In genomic region chr1:16386454-16387113, GRCh38 we compare ENCODE assay signal across 8 cellular contexts. TPM values are rescaled to one million over a fixed set of nuclear protein-coding genes. Genes with fewer than 3 reads are reported as not detected.
A peak's percentile ranks its signal among the peaks of the same experiment; 100 is the strongest.
DNase-seq lines count a peak whose midpoint lies in the region; ATAC-seq and TF ChIP-seq lines count a peak whose summit lies in the region.

No MANE protein-coding gene starts in this region.

- no peaks in the 10 kb centered on the region for H3K27me3 Mint-ChIP-seq in T-cell
- no peaks in the 10 kb centered on the region; the same call in 1 of the 2 replicates for H3K27me3 Mint-ChIP-seq in WTC11 (ENCODE audit: low read depth)

- peak overlapping the region; percentile 58 to 90 for H3K27ac Mint-ChIP-seq in T-cell
- no peak overlapping the region for H3K27ac Mint-ChIP-seq in WTC11

- DNase-seq in T-cell (no peak), fibroblast of mammary gland (ENCODE audit: low read depth) (peak; percentile 65), pulmonary artery endothelial cell (ENCODE audit: low read depth, low spot score) (peak; percentile 43), COR-L47 (lab: John Stamatoyannopoulos, UW) (no peak), NOMO-1 treated with dmso at 0.1 percent for 144 hours (lab: John Stamatoyannopoulos, UW; ENCODE audit: unreplicated experiment) (no peak), WTC11 (ENCODE audit: low spot score) (no peak)
- no peak for DNase-seq in activated CD8-positive, alpha-beta memory T cell treated with anti-CD3 and anti-CD28 coated beads, Interleukin-2, amount 50 U/mL, for 48 hours

- H3K4me1 Mint-ChIP-seq in T-cell (peaks cover 73 to 82% (median 80%) of the 10 kb centered on the region in 3 donors), WTC11 (peaks cover 52% of the 10 kb centered on the region)

- H3K9me3 Mint-ChIP-seq in T-cell (no peaks in the 10 kb centered on the region), WTC11 (no peaks in the 10 kb centered on the region)

- H3K4me3 ChIP-seq in fibroblast of mammary gland (ENCODE audit: control insufficient read depth, low read depth, low read length), result no peak overlapping the region

- H3K4me3 Mint-ChIP-seq in T-cell, result peak overlapping the region; percentile 63 to 74 (median 73)
- H3K4me3 Mint-ChIP-seq in WTC11, result no peak overlapping the region

- TF ChIP-seq CTCF in fibroblast of mammary gland (conservative IDR thresholded peaks at IDR 0.05; ENCODE audit: control insufficient read depth, insufficient read depth, low read depth, low read length) (no peak), WTC11 (IDR thresholded peaks at IDR 0.05) (no peak)

- peaks cover 10% of the 10 kb centered on the region for H3K36me3 Mint-ChIP-seq in T-cell
- no peaks in the 10 kb centered on the region for H3K36me3 Mint-ChIP-seq in WTC11

- ATAC-seq in GM21529 (IDR thresholded peaks at IDR 0.05; ENCODE audit: unreplicated experiment) (peak; percentile 37), T-cell (replicated peaks in 1 of 4) (peak in 3 of 4 experiments; percentile 43 to 78 (median 43)), WTC11 (no peak)

- CTCF ChIA-PET in T-cell (lab: Charles Lee), result interaction anchor here in 1 of 2 donors (0.5 to 0.6 kb wide), 2 partner anchors 21 to 31 kb away, joined by 3 to 7 read pairs; no protein-coding TSS in a partner anchor
- CTCF ChIA-PET in WTC11 (lab: Charles Lee), result no interaction called here

- POLR2A ChIA-PET in T-cell (lab: Charles Lee), result interaction anchor here (0.6 to 1.0 kb wide), 2 partner anchors 12 kb away, joined by 3 read pairs; no protein-coding TSS in a partner anchor
- POLR2A ChIA-PET in WTC11 (lab: Charles Lee), result no interaction called here

TF ChIP-seq in WTC11, 78 proteins besides CTCF, POLR2A, EP300 and RAD21:
- TF ChIP-seq ZNF317 (CRISPR knock-in tag; IDR thresholded peaks at IDR 0.05; ENCODE audit: borderline replicate concordance, low read depth), result no peak
- TF ChIP-seq ERG (CRISPR knock-in tag; IDR thresholded peaks at IDR 0.05), result no peak
- TF ChIP-seq OVOL2 (CRISPR knock-in tag; IDR thresholded peaks at IDR 0.05; ENCODE audit: borderline replicate concordance), result no peak
- no peak for TF ChIP-seq ZNF263 (CRISPR knock-in tag; IDR thresholded peaks at IDR 0.05; ENCODE audit: low read depth)
- TF ChIP-seq ELF4 (CRISPR knock-in tag; IDR thresholded peaks at IDR 0.05; ENCODE audit: low read depth), result no peak
- no peak for TF ChIP-seq ZNF423 (CRISPR knock-in tag; IDR thresholded peaks at IDR 0.05)
- no peak for TF ChIP-seq NFYB (CRISPR knock-in tag; conservative IDR thresholded peaks at IDR 0.05; ENCODE audit: low read depth)
- TF ChIP-seq GRHL2 (CRISPR knock-in tag; IDR thresholded peaks at IDR 0.05; ENCODE audit: insufficient replicate concordance, severe bottlenecking), result no peak
- TF ChIP-seq ZBTB43 (CRISPR knock-in tag; IDR thresholded peaks at IDR 0.05), result no peak
- TF ChIP-seq CBFB (CRISPR knock-in tag; IDR thresholded peaks at IDR 0.05; ENCODE audit: low read depth), result no peak
- TF ChIP-seq ZNF138 (CRISPR knock-in tag; conservative IDR thresholded peaks at IDR 0.05), result no peak
- TF ChIP-seq ZNF512 (CRISPR knock-in tag; IDR thresholded peaks at IDR 0.05; ENCODE audit: borderline replicate concordance), result no peak
- no peak for TF ChIP-seq GTF2I (CRISPR knock-in tag; conservative IDR thresholded peaks at IDR 0.05)

RNA-seq across cellular contexts. Expression of gene SZRD1, which starts 19.5 kb away (rescaled TPM):
- total RNA-seq in T-cell (100 to 1,000 TPM in 3 of 5 donors, 10 to 100 TPM in 2; 87.2 to 122 (median 106) TPM), pulmonary artery endothelial cell (35.5 and 37.4 TPM in 2 replicates), WTC11 (2021) (94.9 to 113 TPM (median 104 TPM) in 3 replicates)

RNA-seq across cellular contexts. Expression of gene FBXO42, which starts 34.3 kb away (rescaled TPM):
- 10 to 100 TPM; 20.6 to 23.4 (median 22.5) TPM for total RNA-seq in T-cell
- 8.2 and 13.3 TPM in 2 replicates for total RNA-seq in pulmonary artery endothelial cell
- total RNA-seq in WTC11 (2021), result 16.6 to 18.0 TPM (median 17.5 TPM) in 3 replicates

RNA-seq across cellular contexts. Expression of gene SPATA21, which starts 50.6 kb away (rescaled TPM):
- total RNA-seq in T-cell, result not detected
- not detected in 2 replicates for total RNA-seq in pulmonary artery endothelial cell
- total RNA-seq in WTC11 (2021), result 0.07 to 0.41 TPM in 2 of 3 replicates, not detected in the other

RNA-seq across cellular contexts. Expression of gene NECAP2, which starts 53.9 kb away (rescaled TPM):
- total RNA-seq in T-cell (100 to 1,000 TPM in 4 of 5 donors, 10 to 100 TPM in 1; 98.4 to 149 (median 138) TPM), pulmonary artery endothelial cell (162 and 187 TPM in 2 replicates), WTC11 (2021) (29.8 to 33.9 TPM (median 30.4 TPM) in 3 replicates)

Comparison
In these comparisons a context has a peak if more than half of its experiments do, and no peak if none do; other contexts are left out.
1. DNase-seq: peak in fibroblast of mammary gland (single experiment) and pulmonary artery endothelial cell (single experiment); none in T-cell (0 of 34), COR-L47 (single experiment), NOMO-1 treated with dmso at 0.1 percent for 144 hours (single experiment), WTC11 (single experiment) and activated CD8-positive, alpha-beta memory T cell treated with anti-CD3 and anti-CD28 coated beads, Interleukin-2, amount 50 U/mL, for 48 hours (single experiment).